ENCODE assay signal across 29 cellular contexts in genomic region chr2:147578529-147578928, GRCh38.
"Had no signal": no experiment of that assay in that cellular context is flagged by ENCODE, and none has a peak within 500 bp of the region (broad histone marks: within the 10 kb centered on the region; RNA-seq: fewer than 3 reads in every experiment).

No MANE protein-coding gene starts in this region.

- H3K36me3 ChIP-seq: neutrophil, pancreas, prostate gland, right lobe of liver, sigmoid colon, spleen, suprapubic skin, tibial artery, transverse colon, upper lobe of right lung, uterus had no signal

- H3K27ac ChIP-seq: neutrophil, pancreas, prostate gland, right lobe of liver, spleen, suprapubic skin, testis, tibial artery, transverse colon, upper lobe of right lung, uterus had no signal

- FAIRE-seq: pancreas had no signal

- DNase-seq: naive thymus-derived CD8-positive, alpha-beta T cell; nephron progenitor cell; nucleus accumbens; pancreas; retina; right cardiac atrium; right lobe of liver; sigmoid colon; spleen; stimulated activated CD4-positive, alpha-beta T cell treated with anti-CD3 and anti-CD28 coated beads, Interleukin-12 subunit alpha, Interleukin-12 subunit beta, amount 100 ng/mL, for 4 hours; stimulated activated CD4-positive, alpha-beta T cell treated with anti-CD3 and anti-CD28 coated beads, Interleukin-1b, Interleukin-23, amount 100 ng/mL, for 48 hours; stimulated activated CD4-positive, alpha-beta T cell treated with anti-CD3 and anti-CD28 coated beads, Interleukin-4, amount 100 ng/mL, for 1 hour; stimulated activated CD4-positive, alpha-beta T cell treated with anti-CD3 and anti-CD28 coated beads, Interleukin-4, amount 100 ng/mL, for 4 hours; stimulated activated CD8-positive, alpha-beta memory T cell treated with anti-CD3 and anti-CD28 coated beads, Interleukin-4, amount 100 ng/mL, for 48 hours; stimulated activated naive CD4-positive, alpha-beta T cell; stimulated activated naive CD8-positive, alpha-beta T cell treated with anti-CD3 and anti-CD28 coated beads, Interleukin-15, amount 100 ng/mL, for 72 hours; stimulated activated naive CD8-positive, alpha-beta T cell treated with anti-CD3 and anti-CD28 coated beads, Interleukin-15, Interleukin-2, amounts not matched to agents 100 U/mL and 50 U/mL, for 24 hours; substantia nigra; testis; tibial artery; transverse colon; upper lobe of right lung; uterus had no signal

- H3K9me3 ChIP-seq: neutrophil, pancreas, prostate gland, right lobe of liver, spleen, suprapubic skin, testis, tibial artery, transverse colon, upper lobe of right lung, uterus had no signal

- H3K4me3 ChIP-seq: pancreas, prostate gland, right lobe of liver, sigmoid colon, smooth muscle cell, spleen, suprapubic skin, testis, tibial artery, transverse colon, upper lobe of right lung, uterus had no signal

- H3K27me3 ChIP-seq: neutrophil, pancreas, right lobe of liver, sigmoid colon, spleen, suprapubic skin, testis, tibial artery, transverse colon, upper lobe of right lung, uterus had no signal

- H3K4me1 ChIP-seq: pancreas, prostate gland, right lobe of liver, spleen, testis, tibial artery, transverse colon, upper lobe of right lung, uterus had no signal

- ATAC-seq: naive thymus-derived CD8-positive, alpha-beta T cell; natural killer cell treated with Interleukin-12 subunit alpha and Interleukin-12 subunit beta and Interleukin-15 and Interleukin-18, amount 100 ng/mL, for 72 hours; pancreas; right cardiac atrium; right lobe of liver; stimulated activated memory B cell treated with anti-CD40 and anti-IgM and Interleukin-4, amounts not matched to agents 10 μg/mL and 1 μg/mL and 100 μg/mL, for 72 hours; stimulated activated naive CD8-positive, alpha-beta T cell treated with anti-CD3 and anti-CD28 coated beads, Interleukin-15, amount 100 ng/mL, for 72 hours; stimulated activated naive CD8-positive, alpha-beta T cell treated with anti-CD3 and anti-CD28 coated beads, Interleukin-15, Interleukin-2, amounts not matched to agents 100 U/mL and 50 U/mL, for 24 hours; upper lobe of right lung had no signal

- H3K4me2 ChIP-seq: smooth muscle cell had no signal
